Comparison of ENCODE assay signal across 7 cellular contexts in genomic region chr16:27313422-27314160, GRCh38. TPM values are rescaled to one million over a fixed set of nuclear protein-coding genes. Genes with fewer than 3 reads are reported as not detected.
DNase-seq lines count a peak whose midpoint lies in the region; ATAC-seq, FAIRE-seq and TF ChIP-seq lines count a peak whose summit lies in the region.

Gene IL4R, plus strand, starts transcription at chr16:27313974. Its CDS starts 26,230 bp downstream, at chr16:27340204.

- H3K9ac ChIP-seq in K562 (ENCODE audit: insufficient read depth in 1 of 2, low read depth in 2 of 2, low read length in 2 of 2): peak within 1 kb of the TSS in 1 of 2 experiments; percentile 90; a peak in 2 of 4 replicates

- in situ Hi-C loops in GM18951 (cut with MboI; ENCODE audit: low sequenced_read_pairs, unreplicated experiment) (no loop called here), K562 (cut with MboI) (no loop called here)

- peak; percentile 79 for TF ChIP-seq POLR2A in GM18951 (IDR thresholded peaks at IDR 0.05; ENCODE audit: extremely low read depth, insufficient read depth, insufficient read length)
- no peak for TF ChIP-seq POLR2A in K562 (conservative IDR thresholded peaks at IDR 0.05)

- H3K4me1 ChIP-seq in K562 (replicated peaks in 1 of 2; ENCODE audit: control insufficient read depth in 2 of 2, insufficient read depth in 2 of 2, low read length in 2 of 2): peaks cover 4 to 14% of the 10 kb centered on the region in 2 experiments; a peak in 4 of 5 replicates

- H2AFZ ChIP-seq in K562 (ENCODE audit: low read depth, low read length): peak within 1 kb of the TSS; percentile 82

- H3K27ac Mint-ChIP-seq in T-helper 2 cell treated with Interferon-gamma antibody and Interleukin-4, amounts not matched to agents 5 μg/mL and 100 μg/mL, for 36 hours: peak within 1 kb of the TSS; percentile 97

- H3K4me2 ChIP-seq in K562 (ENCODE audit: insufficient read depth, low read length): peak within 1 kb of the TSS; percentile 57; the same call in 1 of the 2 replicates

- ATAC-seq in HG03196 (IDR thresholded peaks at IDR 0.05; ENCODE audit: unreplicated experiment) (peak; percentile 48), K562 (peak; percentile 74), GM21390 (IDR thresholded peaks at IDR 0.05; ENCODE audit: unreplicated experiment) (no peak)

- no peaks in the 10 kb centered on the region for H3K9me3 ChIP-seq in K562 (replicated peaks; ENCODE audit: control insufficient read depth, insufficient read depth, low read depth, low read length)

- H4K20me1 ChIP-seq in K562 (replicated peaks; ENCODE audit: control insufficient read depth, insufficient read depth, low read length): peaks cover 4% of the 10 kb centered on the region; the same call in 1 of the 2 replicates

- no peaks in the 10 kb centered on the region for H3K9me3 Mint-ChIP-seq in T-helper 2 cell treated with Interferon-gamma antibody and Interleukin-4, amounts not matched to agents 5 μg/mL and 100 μg/mL, for 36 hours

- H3K27ac ChIP-seq in K562 (ENCODE audit: extremely low read depth, low read depth, low read length): no peak within 1 kb of the TSS

- H3K36me3 ChIP-seq in K562 (ENCODE audit: control insufficient read depth, insufficient read depth, low read length): no peaks in the 10 kb centered on the region

- no peak for TF ChIP-seq CTCF in K562 (IDR thresholded peaks at IDR 0.05 in 2 of 3, conservative IDR thresholded peaks at IDR 0.05 in 1 of 3; ENCODE audit: insufficient read depth in 2 of 3, low read depth in 1 of 3, low read length in 3 of 3)

- no peaks in the 10 kb centered on the region for H3K27me3 Mint-ChIP-seq in T-helper 2 cell treated with Interferon-gamma antibody and Interleukin-4, amounts not matched to agents 5 μg/mL and 100 μg/mL, for 36 hours (ENCODE audit: low read depth)

- FAIRE-seq in K562 (lab: Jason Lieb, UNC): no peak

- CTCF ChIA-PET in K562 (lab: Yijun Ruan, JAX; ENCODE audit: low intra/inter-chr PET ratio): no interaction called here

- peak within 1 kb of the TSS; percentile 50 for H3K4me3 ChIP-seq in K562

- peaks cover 31% of the 10 kb centered on the region for H3K4me1 Mint-ChIP-seq in T-helper 2 cell treated with Interferon-gamma antibody and Interleukin-4, amounts not matched to agents 5 μg/mL and 100 μg/mL, for 36 hours (ENCODE audit: low read depth)

- peak within 1 kb of the TSS; percentile 98 for H3K4me3 Mint-ChIP-seq in T-helper 2 cell treated with Interferon-gamma antibody and Interleukin-4, amounts not matched to agents 5 μg/mL and 100 μg/mL, for 36 hours

- peaks cover 23 to 50% of the 10 kb centered on the region in 2 experiments; a peak in 4 of 5 replicates for H3K27me3 ChIP-seq in K562 (ENCODE audit: control insufficient read depth in 2 of 2, insufficient read depth in 2 of 2, low read length in 2 of 2)

- DNase-seq in T-helper 2 cell treated with Interferon-gamma antibody and Interleukin-4, amounts not matched to agents 5 μg/mL and 100 μg/mL, for 36 hours (ENCODE audit: low spot score): peak; percentile 85
- DNase-seq in K562 (ENCODE audit: extremely low read depth in 1 of 4, low spot score in 3 of 4) (peak; percentile 46 to 67 (median 63)), iPS-NIHi11 (ENCODE audit: low spot score) (peak; percentile 81), smooth muscle cell of the brain vasculature (ENCODE audit: low read depth, low spot score) (peak; percentile 52)

- under 1% methylated on average over 28 of the region's 85 CpGs for WGBS in K562 (ENCODE audit: insufficient coverage, low coverage, missing lambda C conversion rate)

- TF ChIP-seq EP300 in K562 (IDR thresholded peaks at IDR 0.05; ENCODE audit: low read length): no peak

- H3K79me2 ChIP-seq in K562 (ENCODE audit: control insufficient read depth, insufficient read depth, low read length): no peaks in the 10 kb centered on the region

- no peak for TF ChIP-seq RAD21 in K562 (CRISPR knock-in tag; conservative IDR thresholded peaks at IDR 0.05 in 1 of 2, IDR thresholded peaks at IDR 0.05 in 1 of 2)

- no peaks in the 10 kb centered on the region for H3K9me1 ChIP-seq in K562 (ENCODE audit: control insufficient read depth, insufficient read depth, low read length)

- H3K36me3 Mint-ChIP-seq in T-helper 2 cell treated with Interferon-gamma antibody and Interleukin-4, amounts not matched to agents 5 μg/mL and 100 μg/mL, for 36 hours (ENCODE audit: low read depth): peaks cover 43% of the 10 kb centered on the region

- BruUV-seq in K562 (replicated peaks; lab: Mats Ljungman, UMichigan): no TSS peak

- POLR2A ChIA-PET in K562 (lab: Yijun Ruan, JAX): interaction anchor here (1.2 kb wide), 1 partner anchor 7 kb away, joined by 3 read pairs; no protein-coding TSS in a partner anchor

- intact Hi-C loops in K562 (cut with micrococcal nuclease): no loop called here

TF ChIP-seq in K562, 482 proteins besides CTCF, POLR2A, EP300 and RAD21 (continues in another document):
- TF ChIP-seq IRF2 (CRISPR knock-in tag; IDR thresholded peaks at IDR 0.05) (no peak), TCF3 (CRISPR knock-in tag; IDR thresholded peaks at IDR 0.05) (peak; percentile 13; the same call in 1 of the 2 replicates), ZNF395 (CRISPR knock-in tag; IDR thresholded peaks at IDR 0.05) (no peak), CHD2 (IDR thresholded peaks at IDR 0.05; ENCODE audit: low read depth, low read length) (no peak), NRF1 (conservative IDR thresholded peaks at IDR 0.05 in 1 of 2, IDR thresholded peaks at IDR 0.05 in 1 of 2) (peak; percentile 15 to 38; a peak in 2 of 4 replicates), MAZ (CRISPR knock-in tag; conservative IDR thresholded peaks at IDR 0.05 in 1 of 2, IDR thresholded peaks at IDR 0.05 in 1 of 2) (peak in 1 of 2 experiments; percentile 49; a peak in 2 of 4 replicates), CXXC5 (CRISPR knock-in tag; IDR thresholded peaks at IDR 0.05) (0 out of 2 replicates have a peak, but pooled peaks have one; percentile 18), PHF8 (IDR thresholded peaks at IDR 0.05; ENCODE audit: borderline replicate concordance, low read length) (peak; percentile 68; the same call in 1 of the 2 replicates), VEZF1 (CRISPR knock-in tag; IDR thresholded peaks at IDR 0.05) (peak; percentile 9; the same call in 1 of the 2 replicates), ZNF347 (CRISPR knock-in tag; IDR thresholded peaks at IDR 0.05; ENCODE audit: low read depth) (no peak), RBM14 (IDR thresholded peaks at IDR 0.05; ENCODE audit: borderline replicate concordance, insufficient read depth, low read depth, low read length) (no peak), ZFX (CRISPR knock-in tag; IDR thresholded peaks at IDR 0.05) (peak; percentile 36), GTF2E2 (tag; IDR thresholded peaks at IDR 0.05) (0 out of 2 replicates have a peak, but pooled peaks have one; percentile 2)

RNA-seq across cellular contexts. Expression of gene IL4R, which starts in this region (rescaled TPM):
- 7.2 and 21.7 TPM in 2 replicates for total RNA-seq in K562 (2011; cell fraction: chromatin; rRNA removed; ENCODE audit: low replicate concordance)
- 11.1 and 17.7 TPM in 2 replicates for total RNA-seq in K562 (2011; cell fraction: nucleolus; rRNA removed)
- 10.4 and 11.7 TPM in 2 replicates for total RNA-seq in K562 (2011; cell fraction: nucleoplasm; rRNA removed)
- total RNA-seq in K562 (2014; rRNA removed) (3.3 and 3.5 TPM in 2 replicates), K562 (2014; rRNA removed; fragmentation: Illumina TruSeq; extraction: Trizol) (1.9 and 2.4 TPM in 2 replicates), K562 (2015; rRNA removed; fragmentation: Illumina TruSeq; extraction: Trizol) (3.3 and 3.8 TPM in 2 replicates), K562 (2021) (5.2 and 5.5 TPM in 2 replicates)
- polyA plus RNA-seq in K562 (2011; rRNA removed) (5.8 and 6.2 TPM in 2 replicates), K562 (2014; fragmentation: Illumina TruSeq; extraction: Trizol) (3.9 and 4.1 TPM in 2 replicates), K562 (2014; fragmentation: Nextera tagmentation; extraction: Ambion mirVana) (under 1 TPM; 0.17 to 0.38 TPM), K562 (2014; rRNA removed) (3.0 and 3.3 TPM in 2 replicates)
- 6.4 and 8.7 TPM in 2 replicates for polyA plus RNA-seq in K562 (2011; cell fraction: cytosol; rRNA removed)
- polyA plus RNA-seq in K562 (2011; cell fraction: nucleus; rRNA removed): 5.5 and 7.6 TPM in 2 replicates
- 4.9 and 5.9 TPM in 2 replicates for polyA plus RNA-seq in K562 (2012)
- polyA minus RNA-seq in K562 (2011; rRNA and poly(A)+ RNA removed): 5.1 and 6.8 TPM in 2 replicates
- 3.2 and 7.3 TPM in 2 replicates for polyA minus RNA-seq in K562 (2011; cell fraction: cytosol; rRNA and poly(A)+ RNA removed)
- 6.9 and 9.8 TPM in 2 replicates for polyA minus RNA-seq in K562 (2011; cell fraction: nucleus; rRNA and poly(A)+ RNA removed)
